Comparison of ENCODE assay signal across 21 cellular contexts in the genomic region with DNA sequence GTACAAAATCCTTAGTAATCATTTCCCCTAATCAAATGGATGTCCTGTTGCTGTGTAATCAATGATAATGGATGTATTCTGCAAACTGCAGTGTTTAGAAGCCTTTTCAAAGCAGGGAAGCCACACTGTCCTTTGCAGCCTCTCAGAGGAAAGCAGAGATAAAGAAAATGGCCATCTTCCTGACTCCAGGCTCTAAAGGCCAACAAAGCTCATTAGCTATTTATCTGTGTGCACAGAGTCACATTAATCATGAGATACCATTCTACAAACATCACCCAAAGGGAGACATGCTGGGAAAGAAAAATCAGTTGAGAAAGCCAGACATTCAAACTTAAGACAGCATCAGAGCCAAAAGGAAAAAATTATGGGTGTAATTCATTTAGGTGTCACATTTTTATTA.
"Had no signal": no experiment of that assay in that cellular context is flagged by ENCODE, and none has a peak within 500 bp of the region (broad histone marks: within the 10 kb centered on the region; RNA-seq: fewer than 3 reads in every experiment).

No MANE protein-coding gene starts in this region.

- H3K27me3 ChIP-seq: body of pancreas, cardiac muscle cell, vagina had no signal

- ATAC-seq: activated CD8-positive, alpha-beta T cell treated with anti-CD3 and anti-CD28 coated beads, Interleukin-2, amount 10 ng/mL, durations not matched to agents 7 days and 5 days; activated naive CD8-positive, alpha-beta T cell treated with anti-CD3 and anti-CD28 coated beads, Interleukin-2, amount 50 U/mL, for 24 hours; body of pancreas; natural killer cell treated with Interleukin-12 subunit alpha and Interleukin-12 subunit beta and Interleukin-15 and Interleukin-18, amount 100 ng/mL, for 72 hours; sciatic nerve; stimulated activated naive B cell treated with anti-CD40 and anti-IgM and Interleukin-4, amounts not matched to agents 10 μg/mL and 1 μg/mL and 100 μg/mL, for 72 hours had no signal

- H3K4me1 ChIP-seq: body of pancreas, left ventricle myocardium inferior, vagina had no signal

- H3K36me3 ChIP-seq: cardiac muscle cell, left ventricle myocardium inferior, thoracic aorta, vagina, WERI-Rb-1 had no signal

- H3K9me3 ChIP-seq: body of pancreas, thoracic aorta, vagina had no signal

- H3K4me3 ChIP-seq: body of pancreas, cardiac muscle cell, left ventricle myocardium inferior, thoracic aorta, vagina had no signal

- DNase-seq: activated CD4-positive, alpha-beta T cell treated with anti-CD3 and anti-CD28 coated beads, Interleukin-2, amount 10 ng/mL, durations not matched to agents 7 days and 5 days; activated CD4-positive, CD25-positive, alpha-beta regulatory T cell treated with anti-CD3 and anti-CD28 coated beads, Interleukin-2, amount 50 U/mL, for 72 hours; activated CD8-positive, alpha-beta T cell treated with anti-CD3 and anti-CD28 coated beads, Interleukin-2, amount 10 ng/mL, durations not matched to agents 7 days and 5 days; activated gamma-delta T cell; activated naive CD4-positive, alpha-beta T cell treated with anti-CD3 and anti-CD28 coated beads, Interleukin-2, amount 50 U/mL, for 16 hours; activated naive CD8-positive, alpha-beta T cell treated with anti-CD3 and anti-CD28 coated beads, Interleukin-2, amount 50 U/mL, for 24 hours; body of pancreas; cortex of kidney; foreskin fibroblast; left ventricle myocardium inferior; nucleus accumbens; posterior cingulate gyrus; stimulated activated CD4-positive, alpha-beta T cell treated with anti-CD3 and anti-CD28 coated beads, Interleukin-2, amount 100 ng/mL, for 48 hours; stimulated activated CD8-positive, alpha-beta memory T cell treated with anti-CD3 and anti-CD28 coated beads, Interleukin-4, amount 100 ng/mL, for 48 hours; stimulated activated naive B cell treated with anti-CD40 and anti-IgM and Interleukin-4, amounts not matched to agents 10 μg/mL and 1 μg/mL and 100 μg/mL, for 72 hours; WERI-Rb-1 had no signal

- H3K27ac ChIP-seq: body of pancreas, cardiac muscle cell, left ventricle myocardium inferior, thoracic aorta, vagina, WERI-Rb-1 had no signal
